ENCODE assay signal across 5 cellular contexts in the genomic region with DNA sequence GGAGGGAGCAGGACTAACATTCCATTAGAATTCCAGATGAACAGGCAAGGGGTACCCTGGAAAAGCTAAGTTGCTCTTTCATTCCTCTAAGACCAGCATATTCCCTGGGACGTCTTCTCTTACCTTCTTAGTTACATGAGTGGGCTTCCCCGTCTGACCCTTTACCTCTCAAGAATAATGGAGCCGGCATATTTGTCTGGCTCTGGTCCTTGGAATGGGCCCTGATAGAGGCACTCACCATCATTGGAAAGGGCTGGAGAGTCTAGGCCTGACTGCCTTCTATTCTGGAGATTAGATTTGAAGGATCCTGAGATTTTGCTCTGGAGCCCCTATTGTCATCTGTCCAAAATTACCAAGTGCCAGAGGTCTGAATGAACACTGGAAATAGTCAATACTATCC.
"Had no signal": no experiment of that assay in that cellular context is flagged by ENCODE, and none has a peak within 500 bp of the region (broad histone marks: within the 10 kb centered on the region; RNA-seq: fewer than 3 reads in every experiment).

No MANE protein-coding gene starts in this region.

- H3K27ac ChIP-seq: HL-60 had no signal

- DNase-seq: IMR-90, KBM-7, KG1 had no signal

- H3K4me3 ChIP-seq: K562 had no signal
